ENCODE assay signal across 26 cellular contexts in genomic region chr2:105649534-105649933, GRCh38.
"Had no signal": no experiment of that assay in that cellular context is flagged by ENCODE, and none has a peak within 500 bp of the region (broad histone marks: within the 10 kb centered on the region; RNA-seq: fewer than 3 reads in every experiment).

No MANE protein-coding gene starts in this region.

- H3K27ac Mint-ChIP-seq: dendritic cell treated with granulocyte-macrophage colony-stimulating factor and Interleukin-4, amounts not matched to agents 40 ng/mL and 50 ng/mL, for 4 days; effector memory CD8-positive, alpha-beta T cell; endodermal cell; mesothelial cell of epicardium had no signal

- FAIRE-seq: endometrium, frontal cortex, islet of Langerhans, keratinocyte had no signal

- DNase-seq: colonic mucosa; cortex of kidney; effector CD8-positive, alpha-beta T cell; effector memory CD8-positive, alpha-beta T cell; endodermal cell; erythroblast; foreskin keratinocyte; heart left ventricle; hypothalamus; left cardiac atrium; left lung; left ventricle myocardium superior; lower lobe of right lung; mesendoderm; mucosa of descending colon; naive B cell had no signal

- H3K4me1 ChIP-seq: foreskin keratinocyte, gastroesophageal sphincter, heart left ventricle, left lung, lower lobe of right lung had no signal

- H3K36me3 ChIP-seq: colonic mucosa, gastroesophageal sphincter, heart left ventricle, left lung, lower lobe of right lung had no signal

- H3K9me3 Mint-ChIP-seq: dendritic cell treated with granulocyte-macrophage colony-stimulating factor and Interleukin-4, amounts not matched to agents 40 ng/mL and 50 ng/mL, for 4 days; effector memory CD8-positive, alpha-beta T cell had no signal

- H3K79me2 ChIP-seq: hepatocyte had no signal

- H3K4me3 ChIP-seq: colonic mucosa, gastroesophageal sphincter, heart left ventricle, hepatocyte, left lung, lower lobe of right lung, mucosa of descending colon had no signal

- H3K27ac ChIP-seq: colonic mucosa, epithelial cell of prostate, foreskin keratinocyte, gastroesophageal sphincter, heart left ventricle, hepatocyte, left lung, lower lobe of right lung had no signal

- H3K27me3 Mint-ChIP-seq: dendritic cell treated with granulocyte-macrophage colony-stimulating factor and Interleukin-4, amounts not matched to agents 40 ng/mL and 50 ng/mL, for 4 days had no signal

- ATAC-seq: effector memory CD8-positive, alpha-beta T cell; esophagus mucosa; foreskin keratinocyte; gastroesophageal sphincter; heart left ventricle; left lung; left ventricle myocardium superior; lower lobe of right lung; mucosa of descending colon had no signal

- H3K27me3 ChIP-seq: colonic mucosa, heart left ventricle, hepatocyte had no signal

- H3K4me3 Mint-ChIP-seq: dendritic cell treated with granulocyte-macrophage colony-stimulating factor and Interleukin-4, amounts not matched to agents 40 ng/mL and 50 ng/mL, for 4 days; effector memory CD8-positive, alpha-beta T cell; endodermal cell; mesothelial cell of epicardium; naive B cell had no signal

- H3K4me2 ChIP-seq: hepatocyte had no signal

- H2AFZ ChIP-seq: hepatocyte had no signal

- H3K9me3 ChIP-seq: colonic mucosa, gastroesophageal sphincter, left lung, lower lobe of right lung, mucosa of descending colon had no signal

- H3K36me3 Mint-ChIP-seq: mesothelial cell of epicardium had no signal

- H3K4me1 Mint-ChIP-seq: mesothelial cell of epicardium had no signal
